In the genomic region with DNA sequence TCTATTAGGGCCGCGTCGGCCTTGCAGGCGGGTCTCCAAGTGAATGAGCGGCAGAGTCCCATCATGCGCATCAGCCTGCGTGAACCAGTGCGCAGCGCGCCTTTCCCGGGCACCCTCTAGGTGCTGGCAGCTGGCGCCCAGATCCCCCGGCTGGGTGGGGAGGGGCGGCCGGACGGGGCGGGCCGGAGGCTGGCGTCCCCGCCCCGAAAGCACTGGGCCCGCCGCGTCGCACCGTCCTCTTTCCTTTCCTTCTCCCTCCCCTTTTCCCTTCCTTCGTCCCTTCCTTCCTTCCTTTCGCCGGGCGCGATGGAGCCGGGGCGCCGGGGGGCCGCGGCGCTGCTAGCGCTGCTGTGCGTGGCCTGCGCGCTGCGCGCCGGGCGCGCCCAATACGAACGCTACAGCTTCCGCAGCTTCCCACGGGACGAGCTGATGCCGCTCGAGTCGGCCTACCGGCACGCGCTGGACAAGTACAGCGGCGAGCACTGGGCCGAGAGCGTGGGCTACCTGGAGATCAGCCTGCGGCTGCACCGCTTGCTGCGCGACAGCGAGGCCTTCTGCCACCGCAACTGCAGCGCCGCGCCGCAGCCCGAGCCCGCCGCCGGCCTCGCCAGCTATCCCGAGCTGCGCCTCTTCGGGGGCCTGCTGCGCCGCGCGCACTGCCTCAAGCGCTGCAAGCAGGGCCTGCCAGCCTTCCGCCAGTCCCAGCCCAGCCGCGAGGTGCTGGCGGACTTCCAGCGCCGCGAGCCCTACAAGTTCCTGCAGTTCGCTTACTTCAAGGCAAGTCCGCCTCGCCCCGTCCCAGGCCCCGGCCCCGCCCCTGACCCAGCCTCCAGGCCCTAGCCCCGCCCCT, we compare ENCODE assay signal across 8 cellular contexts. TPM values are rescaled to one million over a fixed set of nuclear protein-coding genes. Genes with fewer than 3 reads are reported as not detected.
DNase-seq lines count a peak whose midpoint lies in the region; ATAC-seq and TF ChIP-seq lines count a peak whose summit lies in the region.

A gene (plus strand): TSS at position 243 of the 850 bp plus-strand sequence. CDS start 64 bp downstream, at position 307.

- no peaks in the 10 kb centered on the region for H3K27me3 Mint-ChIP-seq in chondrocyte (ENCODE audit: low read depth)

- TF ChIP-seq CTCF in AG09309 (IDR thresholded peaks at IDR 0.05; ENCODE audit: control insufficient read depth, insufficient read depth, low read depth, low read length, missing control alignments) (no peak), chondrocyte (IDR thresholded peaks at IDR 0.05) (peak; percentile 31)

- H3K9me3 Mint-ChIP-seq in chondrocyte (ENCODE audit: low read depth), result no peaks in the 10 kb centered on the region

- peak within 1 kb of the TSS; percentile 94 for H3K27ac Mint-ChIP-seq in chondrocyte (ENCODE audit: unreplicated experiment)

- DNase-seq in AG09309 (ENCODE audit: low read depth), result peak; percentile 87
- peak; percentile 65 to 91 for DNase-seq in NCI-H446 (lab: John Stamatoyannopoulos, UW)
- DNase-seq in activated CD4-positive, alpha-beta T cell treated with anti-CD3 and anti-CD28 coated beads for 24 hours (ENCODE audit: low read depth in 2 of 2), result peak; percentile 74 to 83
- DNase-seq in chondrocyte (ENCODE audit: low spot score), result peak; percentile 98
- DNase-seq in kidney glomerular epithelial cell (lab: John Stamatoyannopoulos, UW), result peak; percentile 81
- peak; percentile 78 to 80 for DNase-seq in stimulated activated CD4-positive, alpha-beta T cell treated with anti-CD3 and anti-CD28 coated beads, Interleukin-15, amount 100 ng/mL, for 48 hours (ENCODE audit: low read depth in 2 of 2)

- H3K36me3 Mint-ChIP-seq in chondrocyte (ENCODE audit: low read depth), result no peaks in the 10 kb centered on the region

- H3K4me3 Mint-ChIP-seq in chondrocyte (ENCODE audit: unreplicated experiment), result peak within 1 kb of the TSS; percentile 80

- peak within 1 kb of the TSS; percentile 53 for H3K4me3 ChIP-seq in AG09309 (ENCODE audit: control insufficient read depth, low read depth, low read length)

- ATAC-seq in GM18868 (IDR thresholded peaks at IDR 0.05; ENCODE audit: unreplicated experiment), result peak; percentile 78
- peak; percentile 81 for ATAC-seq in HG03108 (IDR thresholded peaks at IDR 0.05; ENCODE audit: unreplicated experiment)

- peaks cover 45% of the 10 kb centered on the region for H3K4me1 Mint-ChIP-seq in chondrocyte (ENCODE audit: low read depth)

RNA-seq across cellular contexts. Expression of the gene that starts here (rescaled TPM):
- total RNA-seq in chondrocyte, result 269 to 358 TPM (median 276 TPM) in 3 replicates

Comparison
In these comparisons a context has a peak if more than half of its experiments do, and no peak if none do; other contexts are left out.
1. Peak in every context shown above with its lines: DNase-seq, ATAC-seq and H3K4me3 ChIP-seq.